ENCODE assay signal across 2 cellular contexts in the genomic region with DNA sequence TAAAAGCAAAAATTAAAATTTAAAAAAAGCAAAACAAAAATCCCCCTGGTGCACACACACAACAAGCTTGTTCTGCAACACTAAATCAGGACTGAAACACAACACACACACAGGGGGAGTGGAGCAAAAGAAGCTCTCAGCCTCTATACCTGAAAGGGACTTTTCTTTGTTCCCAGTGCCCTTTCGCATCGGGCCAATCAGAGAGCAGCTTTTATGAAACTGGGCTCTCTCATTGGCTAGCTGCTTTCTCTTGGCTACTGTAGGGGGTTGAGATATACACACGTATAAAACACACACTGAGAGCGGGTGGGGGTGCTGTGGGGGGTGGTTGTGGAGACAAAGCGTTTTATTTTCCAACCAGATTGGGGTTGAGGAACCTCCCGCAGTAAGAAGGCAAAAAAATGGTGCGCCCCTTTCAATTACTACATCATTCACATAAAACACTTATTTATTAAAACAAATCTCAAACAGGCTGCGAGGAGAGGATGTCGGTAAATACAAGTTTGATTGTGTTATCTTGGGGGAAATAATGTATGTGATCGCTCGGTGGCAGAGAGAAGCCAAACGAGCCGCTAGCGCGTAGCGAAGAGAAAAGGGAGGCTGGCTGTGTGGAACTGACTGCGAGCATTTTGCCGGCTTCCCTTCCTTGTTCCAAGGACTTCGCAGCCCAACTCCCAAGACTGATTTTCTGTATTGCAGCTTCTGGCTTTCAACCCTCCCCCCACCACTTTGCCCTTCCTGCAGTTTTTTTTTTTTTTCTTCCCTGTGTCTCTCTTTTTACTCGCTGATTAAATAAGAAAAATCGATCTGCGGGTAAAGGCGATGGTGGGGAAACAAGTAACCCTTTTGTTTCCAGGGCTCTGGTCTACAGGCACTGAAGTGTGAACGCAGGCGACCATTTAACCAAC.
TF ChIP-seq lines count a peak whose summit lies in the region.

No MANE protein-coding gene starts in this region.

TF ChIP-seq in HEK293, 187 proteins besides CTCF, POLR2A, EP300 and RAD21 (continued from another document and continues in another):
- TF ChIP-seq ZNF561 (tag by site-specific recombination; IDR thresholded peaks at IDR 0.05; ENCODE audit: borderline replicate concordance) (peak; percentile 43; the same call in 1 of the 2 replicates), ZNF350 (tag by site-specific recombination; IDR thresholded peaks at IDR 0.05) (no peak), ZNF785 (tag by site-specific recombination; IDR thresholded peaks at IDR 0.05) (no peak), ZNF354C (tag by site-specific recombination; IDR thresholded peaks at IDR 0.05; ENCODE audit: borderline replicate concordance, low read depth) (no peak), ZNF558 (tag by site-specific recombination; IDR thresholded peaks at IDR 0.05) (0 out of 2 replicates have a peak, but pooled peaks have one; percentile 37), KLF1 (tag by site-specific recombination; IDR thresholded peaks at IDR 0.05) (no peak), ZNF266 (tag by site-specific recombination; IDR thresholded peaks at IDR 0.05; ENCODE audit: low read depth) (no peak), ZBTB48 (tag by site-specific recombination; IDR thresholded peaks at IDR 0.05) (peak; percentile 62), ZNF514 (tag by site-specific recombination; IDR thresholded peaks at IDR 0.05) (no peak), ZNF610 (tag by site-specific recombination; IDR thresholded peaks at IDR 0.05; ENCODE audit: borderline replicate concordance) (no peak), ZBTB7A (tag by site-specific recombination; IDR thresholded peaks at IDR 0.05; ENCODE audit: low read depth) (no peak), KLF9 (tag by site-specific recombination; IDR thresholded peaks at IDR 0.05; ENCODE audit: low read depth) (no peak), ZNF16 (tag by site-specific recombination; IDR thresholded peaks at IDR 0.05; ENCODE audit: low read depth) (no peak), ZNF768 (tag by site-specific recombination; IDR thresholded peaks at IDR 0.05) (no peak), ZNF366 (tag by site-specific recombination; conservative IDR thresholded peaks at IDR 0.05) (peak; percentile 69), HOXC10 (CRISPR knock-in tag; IDR thresholded peaks at IDR 0.05) (no peak), ZNF211 (tag by site-specific recombination; IDR thresholded peaks at IDR 0.05; ENCODE audit: low read depth) (no peak), ZNF677 (tag by site-specific recombination; IDR thresholded peaks at IDR 0.05) (no peak), ZEB2 (tag by site-specific recombination; IDR thresholded peaks at IDR 0.05) (peak; percentile 83), TCF7L2 (IDR thresholded peaks at IDR 0.05; ENCODE audit: borderline replicate concordance, low read depth, low read length) (no peak; the same call in 1 of the 2 replicates), ZNF223 (tag by site-specific recombination; IDR thresholded peaks at IDR 0.05) (no peak)
- TF ChIP-seq, protein P1, sequence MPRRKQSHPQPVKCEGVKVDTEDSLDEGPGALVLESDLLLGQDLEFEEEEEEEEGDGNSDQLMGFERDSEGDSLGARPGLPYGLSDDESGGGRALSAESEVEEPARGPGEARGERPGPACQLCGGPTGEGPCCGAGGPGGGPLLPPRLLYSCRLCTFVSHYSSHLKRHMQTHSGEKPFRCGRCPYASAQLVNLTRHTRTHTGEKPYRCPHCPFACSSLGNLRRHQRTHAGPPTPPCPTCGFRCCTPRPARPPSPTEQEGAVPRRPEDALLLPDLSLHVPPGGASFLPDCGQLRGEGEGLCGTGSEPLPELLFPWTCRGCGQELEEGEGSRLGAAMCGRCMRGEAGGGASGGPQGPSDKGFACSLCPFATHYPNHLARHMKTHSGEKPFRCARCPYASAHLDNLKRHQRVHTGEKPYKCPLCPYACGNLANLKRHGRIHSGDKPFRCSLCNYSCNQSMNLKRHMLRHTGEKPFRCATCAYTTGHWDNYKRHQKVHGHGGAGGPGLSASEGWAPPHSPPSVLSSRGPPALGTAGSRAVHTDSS (tag by site-specific recombination; IDR thresholded peaks at IDR 0.05): no peak
- TF ChIP-seq, protein P2, sequence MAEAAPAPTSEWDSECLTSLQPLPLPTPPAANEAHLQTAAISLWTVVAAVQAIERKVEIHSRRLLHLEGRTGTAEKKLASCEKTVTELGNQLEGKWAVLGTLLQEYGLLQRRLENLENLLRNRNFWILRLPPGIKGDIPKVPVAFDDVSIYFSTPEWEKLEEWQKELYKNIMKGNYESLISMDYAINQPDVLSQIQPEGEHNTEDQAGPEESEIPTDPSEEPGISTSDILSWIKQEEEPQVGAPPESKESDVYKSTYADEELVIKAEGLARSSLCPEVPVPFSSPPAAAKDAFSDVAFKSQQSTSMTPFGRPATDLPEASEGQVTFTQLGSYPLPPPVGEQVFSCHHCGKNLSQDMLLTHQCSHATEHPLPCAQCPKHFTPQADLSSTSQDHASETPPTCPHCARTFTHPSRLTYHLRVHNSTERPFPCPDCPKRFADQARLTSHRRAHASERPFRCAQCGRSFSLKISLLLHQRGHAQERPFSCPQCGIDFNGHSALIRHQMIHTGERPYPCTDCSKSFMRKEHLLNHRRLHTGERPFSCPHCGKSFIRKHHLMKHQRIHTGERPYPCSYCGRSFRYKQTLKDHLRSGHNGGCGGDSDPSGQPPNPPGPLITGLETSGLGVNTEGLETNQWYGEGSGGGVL (tag by site-specific recombination; IDR thresholded peaks at IDR 0.05): peak; percentile 89
- TF ChIP-seq, protein P3, sequence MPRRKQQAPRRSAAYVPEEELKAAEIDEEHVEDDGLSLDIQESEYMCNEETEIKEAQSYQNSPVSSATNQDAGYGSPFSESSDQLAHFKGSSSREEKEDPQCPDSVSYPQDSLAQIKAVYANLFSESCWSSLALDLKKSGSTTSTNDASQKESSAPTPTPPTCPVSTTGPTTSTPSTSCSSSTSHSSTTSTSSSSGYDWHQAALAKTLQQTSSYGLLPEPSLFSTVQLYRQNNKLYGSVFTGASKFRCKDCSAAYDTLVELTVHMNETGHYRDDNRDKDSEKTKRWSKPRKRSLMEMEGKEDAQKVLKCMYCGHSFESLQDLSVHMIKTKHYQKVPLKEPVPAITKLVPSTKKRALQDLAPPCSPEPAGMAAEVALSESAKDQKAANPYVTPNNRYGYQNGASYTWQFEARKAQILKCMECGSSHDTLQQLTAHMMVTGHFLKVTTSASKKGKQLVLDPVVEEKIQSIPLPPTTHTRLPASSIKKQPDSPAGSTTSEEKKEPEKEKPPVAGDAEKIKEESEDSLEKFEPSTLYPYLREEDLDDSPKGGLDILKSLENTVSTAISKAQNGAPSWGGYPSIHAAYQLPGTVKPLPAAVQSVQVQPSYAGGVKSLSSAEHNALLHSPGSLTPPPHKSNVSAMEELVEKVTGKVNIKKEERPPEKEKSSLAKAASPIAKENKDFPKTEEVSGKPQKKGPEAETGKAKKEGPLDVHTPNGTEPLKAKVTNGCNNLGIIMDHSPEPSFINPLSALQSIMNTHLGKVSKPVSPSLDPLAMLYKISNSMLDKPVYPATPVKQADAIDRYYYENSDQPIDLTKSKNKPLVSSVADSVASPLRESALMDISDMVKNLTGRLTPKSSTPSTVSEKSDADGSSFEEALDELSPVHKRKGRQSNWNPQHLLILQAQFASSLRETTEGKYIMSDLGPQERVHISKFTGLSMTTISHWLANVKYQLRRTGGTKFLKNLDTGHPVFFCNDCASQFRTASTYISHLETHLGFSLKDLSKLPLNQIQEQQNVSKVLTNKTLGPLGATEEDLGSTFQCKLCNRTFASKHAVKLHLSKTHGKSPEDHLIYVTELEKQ (tag by site-specific recombination; IDR thresholded peaks at IDR 0.05; ENCODE audit: borderline replicate concordance): 0 out of 2 replicates have a peak, but pooled peaks have one; percentile 56

TF ChIP-seq in HepG2, 621 proteins besides CTCF, POLR2A, EP300 and RAD21 (continued from another document and continues in another):
- no peak for TF ChIP-seq ZNF776 (CRISPR knock-in tag; IDR thresholded peaks at IDR 0.05)
- TF ChIP-seq, protein P4, sequence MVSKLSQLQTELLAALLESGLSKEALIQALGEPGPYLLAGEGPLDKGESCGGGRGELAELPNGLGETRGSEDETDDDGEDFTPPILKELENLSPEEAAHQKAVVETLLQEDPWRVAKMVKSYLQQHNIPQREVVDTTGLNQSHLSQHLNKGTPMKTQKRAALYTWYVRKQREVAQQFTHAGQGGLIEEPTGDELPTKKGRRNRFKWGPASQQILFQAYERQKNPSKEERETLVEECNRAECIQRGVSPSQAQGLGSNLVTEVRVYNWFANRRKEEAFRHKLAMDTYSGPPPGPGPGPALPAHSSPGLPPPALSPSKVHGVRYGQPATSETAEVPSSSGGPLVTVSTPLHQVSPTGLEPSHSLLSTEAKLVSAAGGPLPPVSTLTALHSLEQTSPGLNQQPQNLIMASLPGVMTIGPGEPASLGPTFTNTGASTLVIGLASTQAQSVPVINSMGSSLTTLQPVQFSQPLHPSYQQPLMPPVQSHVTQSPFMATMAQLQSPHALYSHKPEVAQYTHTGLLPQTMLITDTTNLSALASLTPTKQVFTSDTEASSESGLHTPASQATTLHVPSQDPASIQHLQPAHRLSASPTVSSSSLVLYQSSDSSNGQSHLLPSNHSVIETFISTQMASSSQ (IDR thresholded peaks at IDR 0.05; ENCODE audit: low read depth): peak; percentile 51; the same call in 1 of the 2 replicates
- TF ChIP-seq, protein P4 (CRISPR knock-in tag; IDR thresholded peaks at IDR 0.05; ENCODE audit: borderline replicate concordance): no peak
- peak; percentile 42; the same call in 1 of the 2 replicates for TF ChIP-seq TCF7 (IDR thresholded peaks at IDR 0.05; ENCODE audit: low read depth)
- TF ChIP-seq ARHGAP35 (CRISPR knock-in tag; IDR thresholded peaks at IDR 0.05; ENCODE audit: borderline replicate concordance): no peak
- TF ChIP-seq, protein P5, sequence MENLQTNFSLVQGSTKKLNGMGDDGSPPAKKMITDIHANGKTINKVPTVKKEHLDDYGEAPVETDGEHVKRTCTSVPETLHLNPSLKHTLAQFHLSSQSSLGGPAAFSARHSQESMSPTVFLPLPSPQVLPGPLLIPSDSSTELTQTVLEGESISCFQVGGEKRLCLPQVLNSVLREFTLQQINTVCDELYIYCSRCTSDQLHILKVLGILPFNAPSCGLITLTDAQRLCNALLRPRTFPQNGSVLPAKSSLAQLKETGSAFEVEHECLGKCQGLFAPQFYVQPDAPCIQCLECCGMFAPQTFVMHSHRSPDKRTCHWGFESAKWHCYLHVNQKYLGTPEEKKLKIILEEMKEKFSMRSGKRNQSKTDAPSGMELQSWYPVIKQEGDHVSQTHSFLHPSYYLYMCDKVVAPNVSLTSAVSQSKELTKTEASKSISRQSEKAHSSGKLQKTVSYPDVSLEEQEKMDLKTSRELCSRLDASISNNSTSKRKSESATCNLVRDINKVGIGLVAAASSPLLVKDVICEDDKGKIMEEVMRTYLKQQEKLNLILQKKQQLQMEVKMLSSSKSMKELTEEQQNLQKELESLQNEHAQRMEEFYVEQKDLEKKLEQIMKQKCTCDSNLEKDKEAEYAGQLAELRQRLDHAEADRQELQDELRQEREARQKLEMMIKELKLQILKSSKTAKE (CRISPR knock-in tag; IDR thresholded peaks at IDR 0.05; ENCODE audit: borderline replicate concordance): no peak
- no peak for TF ChIP-seq TSC22D2 (CRISPR knock-in tag; IDR thresholded peaks at IDR 0.05; ENCODE audit: borderline replicate concordance)
- TF ChIP-seq HOXA5 (CRISPR knock-in tag; IDR thresholded peaks at IDR 0.05): no peak
- TF ChIP-seq AKAP8 (CRISPR knock-in tag; IDR thresholded peaks at IDR 0.05): no peak
- TF ChIP-seq ZNF567 (CRISPR knock-in tag; IDR thresholded peaks at IDR 0.05; ENCODE audit: borderline replicate concordance): no peak
- TF ChIP-seq NFYC (CRISPR knock-in tag; IDR thresholded peaks at IDR 0.05): peak; percentile 77
- TF ChIP-seq GATA4 (IDR thresholded peaks at IDR 0.05; ENCODE audit: borderline replicate concordance, low read depth): no peak
- no peak for TF ChIP-seq ZKSCAN1 (IDR thresholded peaks at IDR 0.05; ENCODE audit: low read length)
- TF ChIP-seq, protein P6, sequence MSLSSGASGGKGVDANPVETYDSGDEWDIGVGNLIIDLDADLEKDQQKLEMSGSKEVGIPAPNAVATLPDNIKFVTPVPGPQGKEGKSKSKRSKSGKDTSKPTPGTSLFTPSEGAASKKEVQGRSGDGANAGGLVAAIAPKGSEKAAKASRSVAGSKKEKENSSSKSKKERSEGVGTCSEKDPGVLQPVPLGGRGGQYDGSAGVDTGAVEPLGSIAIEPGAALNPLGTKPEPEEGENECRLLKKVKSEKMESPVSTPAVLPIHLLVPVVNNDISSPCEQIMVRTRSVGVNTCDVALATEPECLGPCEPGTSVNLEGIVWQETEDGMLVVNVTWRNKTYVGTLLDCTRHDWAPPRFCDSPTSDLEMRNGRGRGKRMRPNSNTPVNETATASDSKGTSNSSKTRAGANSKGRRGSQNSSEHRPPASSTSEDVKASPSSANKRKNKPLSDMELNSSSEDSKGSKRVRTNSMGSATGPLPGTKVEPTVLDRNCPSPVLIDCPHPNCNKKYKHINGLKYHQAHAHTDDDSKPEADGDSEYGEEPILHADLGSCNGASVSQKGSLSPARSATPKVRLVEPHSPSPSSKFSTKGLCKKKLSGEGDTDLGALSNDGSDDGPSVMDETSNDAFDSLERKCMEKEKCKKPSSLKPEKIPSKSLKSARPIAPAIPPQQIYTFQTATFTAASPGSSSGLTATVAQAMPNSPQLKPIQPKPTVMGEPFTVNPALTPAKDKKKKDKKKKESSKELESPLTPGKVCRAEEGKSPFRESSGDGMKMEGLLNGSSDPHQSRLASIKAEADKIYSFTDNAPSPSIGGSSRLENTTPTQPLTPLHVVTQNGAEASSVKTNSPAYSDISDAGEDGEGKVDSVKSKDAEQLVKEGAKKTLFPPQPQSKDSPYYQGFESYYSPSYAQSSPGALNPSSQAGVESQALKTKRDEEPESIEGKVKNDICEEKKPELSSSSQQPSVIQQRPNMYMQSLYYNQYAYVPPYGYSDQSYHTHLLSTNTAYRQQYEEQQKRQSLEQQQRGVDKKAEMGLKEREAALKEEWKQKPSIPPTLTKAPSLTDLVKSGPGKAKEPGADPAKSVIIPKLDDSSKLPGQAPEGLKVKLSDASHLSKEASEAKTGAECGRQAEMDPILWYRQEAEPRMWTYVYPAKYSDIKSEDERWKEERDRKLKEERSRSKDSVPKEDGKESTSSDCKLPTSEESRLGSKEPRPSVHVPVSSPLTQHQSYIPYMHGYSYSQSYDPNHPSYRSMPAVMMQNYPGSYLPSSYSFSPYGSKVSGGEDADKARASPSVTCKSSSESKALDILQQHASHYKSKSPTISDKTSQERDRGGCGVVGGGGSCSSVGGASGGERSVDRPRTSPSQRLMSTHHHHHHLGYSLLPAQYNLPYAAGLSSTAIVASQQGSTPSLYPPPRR (CRISPR knock-in tag; IDR thresholded peaks at IDR 0.05; ENCODE audit: borderline replicate concordance): peak; percentile 61; the same call in 1 of the 2 replicates
- no peak for TF ChIP-seq FOXC1 (CRISPR knock-in tag; IDR thresholded peaks at IDR 0.05; ENCODE audit: borderline replicate concordance)
- no peak for TF ChIP-seq KLF9 (CRISPR knock-in tag; IDR thresholded peaks at IDR 0.05; ENCODE audit: low read depth)
- no peak for TF ChIP-seq PCBP2 (optimal IDR thresholded peaks at IDR 0.05; ENCODE audit: low read depth, low read length, poor library complexity, severe bottlenecking)
- TF ChIP-seq HIVEP1 (CRISPR knock-in tag; IDR thresholded peaks at IDR 0.05): no peak
- no peak for TF ChIP-seq JUN (CRISPR knock-in tag; IDR thresholded peaks at IDR 0.05)
- TF ChIP-seq ZNF367 (CRISPR knock-in tag; IDR thresholded peaks at IDR 0.05; ENCODE audit: borderline replicate concordance): no peak
